ENCODE assay signal across 1 cellular context in the genomic region with DNA sequence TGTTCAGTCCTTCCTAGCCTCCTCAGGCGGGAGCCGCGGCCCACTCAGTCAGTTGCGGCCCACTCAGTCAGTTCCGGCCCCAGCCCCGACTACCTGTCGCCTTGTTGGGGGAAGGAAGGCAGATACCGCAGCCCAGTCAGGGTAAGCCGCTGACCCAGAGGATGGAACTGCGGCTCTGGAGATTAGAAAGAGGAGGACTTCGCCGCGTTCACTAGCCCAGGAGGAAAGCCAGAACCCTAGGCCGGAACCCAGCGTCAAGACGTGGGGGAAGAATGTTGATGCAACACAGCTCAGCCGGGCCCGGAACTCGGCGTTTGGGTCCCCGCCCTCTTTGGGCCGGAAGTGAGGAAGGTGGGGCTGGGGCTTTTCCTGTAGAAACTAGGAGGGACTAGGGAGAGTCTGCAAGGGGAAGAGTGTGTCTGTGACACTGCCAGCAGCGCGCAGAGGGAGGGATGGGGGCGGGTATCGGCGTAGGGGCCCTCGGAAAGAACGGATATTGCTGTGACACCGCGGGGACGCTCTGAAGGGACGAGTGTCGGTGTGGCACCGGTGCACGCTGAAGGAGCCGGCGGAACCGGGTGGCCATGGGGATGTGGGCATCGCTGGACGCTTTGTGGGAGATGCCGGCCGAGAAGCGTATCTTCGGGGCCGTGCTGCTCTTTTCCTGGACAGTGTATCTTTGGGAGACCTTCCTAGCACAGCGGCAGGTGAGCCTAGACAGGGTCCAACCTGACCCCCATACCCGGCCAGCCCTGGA.
TF ChIP-seq lines count a peak whose summit lies in the region.

A gene (plus strand): TSS at position 549 of the 757 bp plus-strand sequence. CDS start 36 bp downstream, at position 585.

TF ChIP-seq in WTC11, 78 proteins besides CTCF, POLR2A, EP300 and RAD21 (continued from another document and continues in another):
- TF ChIP-seq, protein P1, sequence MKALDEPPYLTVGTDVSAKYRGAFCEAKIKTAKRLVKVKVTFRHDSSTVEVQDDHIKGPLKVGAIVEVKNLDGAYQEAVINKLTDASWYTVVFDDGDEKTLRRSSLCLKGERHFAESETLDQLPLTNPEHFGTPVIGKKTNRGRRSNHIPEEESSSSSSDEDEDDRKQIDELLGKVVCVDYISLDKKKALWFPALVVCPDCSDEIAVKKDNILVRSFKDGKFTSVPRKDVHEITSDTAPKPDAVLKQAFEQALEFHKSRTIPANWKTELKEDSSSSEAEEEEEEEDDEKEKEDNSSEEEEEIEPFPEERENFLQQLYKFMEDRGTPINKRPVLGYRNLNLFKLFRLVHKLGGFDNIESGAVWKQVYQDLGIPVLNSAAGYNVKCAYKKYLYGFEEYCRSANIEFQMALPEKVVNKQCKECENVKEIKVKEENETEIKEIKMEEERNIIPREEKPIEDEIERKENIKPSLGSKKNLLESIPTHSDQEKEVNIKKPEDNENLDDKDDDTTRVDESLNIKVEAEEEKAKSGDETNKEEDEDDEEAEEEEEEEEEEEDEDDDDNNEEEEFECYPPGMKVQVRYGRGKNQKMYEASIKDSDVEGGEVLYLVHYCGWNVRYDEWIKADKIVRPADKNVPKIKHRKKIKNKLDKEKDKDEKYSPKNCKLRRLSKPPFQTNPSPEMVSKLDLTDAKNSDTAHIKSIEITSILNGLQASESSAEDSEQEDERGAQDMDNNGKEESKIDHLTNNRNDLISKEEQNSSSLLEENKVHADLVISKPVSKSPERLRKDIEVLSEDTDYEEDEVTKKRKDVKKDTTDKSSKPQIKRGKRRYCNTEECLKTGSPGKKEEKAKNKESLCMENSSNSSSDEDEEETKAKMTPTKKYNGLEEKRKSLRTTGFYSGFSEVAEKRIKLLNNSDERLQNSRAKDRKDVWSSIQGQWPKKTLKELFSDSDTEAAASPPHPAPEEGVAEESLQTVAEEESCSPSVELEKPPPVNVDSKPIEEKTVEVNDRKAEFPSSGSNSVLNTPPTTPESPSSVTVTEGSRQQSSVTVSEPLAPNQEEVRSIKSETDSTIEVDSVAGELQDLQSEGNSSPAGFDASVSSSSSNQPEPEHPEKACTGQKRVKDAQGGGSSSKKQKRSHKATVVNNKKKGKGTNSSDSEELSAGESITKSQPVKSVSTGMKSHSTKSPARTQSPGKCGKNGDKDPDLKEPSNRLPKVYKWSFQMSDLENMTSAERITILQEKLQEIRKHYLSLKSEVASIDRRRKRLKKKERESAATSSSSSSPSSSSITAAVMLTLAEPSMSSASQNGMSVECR (CRISPR knock-in tag; IDR thresholded peaks at IDR 0.05; ENCODE audit: borderline replicate concordance) = peak; percentile 86; the same call in 1 of the 2 replicates
- TF ChIP-seq ZNF219 (CRISPR knock-in tag; IDR thresholded peaks at IDR 0.05; ENCODE audit: borderline replicate concordance) (no peak; the same call in 1 of the 2 replicates), ZNF138 (CRISPR knock-in tag; conservative IDR thresholded peaks at IDR 0.05) (no peak), ZNF671 (CRISPR knock-in tag; IDR thresholded peaks at IDR 0.05) (no peak), ETV6 (CRISPR knock-in tag; IDR thresholded peaks at IDR 0.05) (peak; percentile 80; the same call in 1 of the 2 replicates), ZNF423 (CRISPR knock-in tag; IDR thresholded peaks at IDR 0.05) (no peak), SOX15 (CRISPR knock-in tag; IDR thresholded peaks at IDR 0.05) (no peak), ZNF121 (CRISPR knock-in tag; IDR thresholded peaks at IDR 0.05) (no peak), GABPB1 (CRISPR knock-in tag; IDR thresholded peaks at IDR 0.05) (peak; percentile 91), SMAD4 (CRISPR knock-in tag; IDR thresholded peaks at IDR 0.05) (no peak), ZNF317 (CRISPR knock-in tag; IDR thresholded peaks at IDR 0.05; ENCODE audit: borderline replicate concordance, low read depth) (no peak), NR3C1 (CRISPR knock-in tag; conservative IDR thresholded peaks at IDR 0.05; ENCODE audit: low read depth) (no peak), EMX1 (CRISPR knock-in tag; IDR thresholded peaks at IDR 0.05) (no peak), CREM (CRISPR knock-in tag; IDR thresholded peaks at IDR 0.05) (no peak; the same call in 1 of the 2 replicates), RORB (CRISPR knock-in tag; IDR thresholded peaks at IDR 0.05) (no peak), FOXK1 (CRISPR knock-in tag; IDR thresholded peaks at IDR 0.05) (peak; percentile 89), JUN (CRISPR knock-in tag; IDR thresholded peaks at IDR 0.05) (peak; percentile 58; the same call in 1 of the 2 replicates), SMAD3 (CRISPR knock-in tag; IDR thresholded peaks at IDR 0.05; ENCODE audit: borderline replicate concordance) (peak; percentile 57; the same call in 1 of the 2 replicates), MYBL2 (CRISPR knock-in tag; IDR thresholded peaks at IDR 0.05) (0 out of 2 replicates have a peak, but pooled peaks have one; percentile 23)
- TF ChIP-seq, protein P2, sequence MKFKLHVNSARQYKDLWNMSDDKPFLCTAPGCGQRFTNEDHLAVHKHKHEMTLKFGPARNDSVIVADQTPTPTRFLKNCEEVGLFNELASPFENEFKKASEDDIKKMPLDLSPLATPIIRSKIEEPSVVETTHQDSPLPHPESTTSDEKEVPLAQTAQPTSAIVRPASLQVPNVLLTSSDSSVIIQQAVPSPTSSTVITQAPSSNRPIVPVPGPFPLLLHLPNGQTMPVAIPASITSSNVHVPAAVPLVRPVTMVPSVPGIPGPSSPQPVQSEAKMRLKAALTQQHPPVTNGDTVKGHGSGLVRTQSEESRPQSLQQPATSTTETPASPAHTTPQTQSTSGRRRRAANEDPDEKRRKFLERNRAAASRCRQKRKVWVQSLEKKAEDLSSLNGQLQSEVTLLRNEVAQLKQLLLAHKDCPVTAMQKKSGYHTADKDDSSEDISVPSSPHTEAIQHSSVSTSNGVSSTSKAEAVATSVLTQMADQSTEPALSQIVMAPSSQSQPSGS (CRISPR knock-in tag; IDR thresholded peaks at IDR 0.05; ENCODE audit: borderline replicate concordance, low read depth) = no peak
- TF ChIP-seq, protein P3, sequence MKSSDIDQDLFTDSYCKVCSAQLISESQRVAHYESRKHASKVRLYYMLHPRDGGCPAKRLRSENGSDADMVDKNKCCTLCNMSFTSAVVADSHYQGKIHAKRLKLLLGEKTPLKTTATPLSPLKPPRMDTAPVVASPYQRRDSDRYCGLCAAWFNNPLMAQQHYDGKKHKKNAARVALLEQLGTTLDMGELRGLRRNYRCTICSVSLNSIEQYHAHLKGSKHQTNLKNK (CRISPR knock-in tag; IDR thresholded peaks at IDR 0.05) = no peak
- TF ChIP-seq, protein P4, sequence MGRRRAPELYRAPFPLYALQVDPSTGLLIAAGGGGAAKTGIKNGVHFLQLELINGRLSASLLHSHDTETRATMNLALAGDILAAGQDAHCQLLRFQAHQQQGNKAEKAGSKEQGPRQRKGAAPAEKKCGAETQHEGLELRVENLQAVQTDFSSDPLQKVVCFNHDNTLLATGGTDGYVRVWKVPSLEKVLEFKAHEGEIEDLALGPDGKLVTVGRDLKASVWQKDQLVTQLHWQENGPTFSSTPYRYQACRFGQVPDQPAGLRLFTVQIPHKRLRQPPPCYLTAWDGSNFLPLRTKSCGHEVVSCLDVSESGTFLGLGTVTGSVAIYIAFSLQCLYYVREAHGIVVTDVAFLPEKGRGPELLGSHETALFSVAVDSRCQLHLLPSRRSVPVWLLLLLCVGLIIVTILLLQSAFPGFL (CRISPR knock-in tag; IDR thresholded peaks at IDR 0.05; ENCODE audit: borderline replicate concordance) = peak; percentile 65; the same call in 1 of the 2 replicates
- TF ChIP-seq, protein P5, sequence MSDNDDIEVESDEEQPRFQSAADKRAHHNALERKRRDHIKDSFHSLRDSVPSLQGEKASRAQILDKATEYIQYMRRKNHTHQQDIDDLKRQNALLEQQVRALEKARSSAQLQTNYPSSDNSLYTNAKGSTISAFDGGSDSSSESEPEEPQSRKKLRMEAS (CRISPR knock-in tag; IDR thresholded peaks at IDR 0.05) = peak; percentile 85
- TF ChIP-seq, protein P6, sequence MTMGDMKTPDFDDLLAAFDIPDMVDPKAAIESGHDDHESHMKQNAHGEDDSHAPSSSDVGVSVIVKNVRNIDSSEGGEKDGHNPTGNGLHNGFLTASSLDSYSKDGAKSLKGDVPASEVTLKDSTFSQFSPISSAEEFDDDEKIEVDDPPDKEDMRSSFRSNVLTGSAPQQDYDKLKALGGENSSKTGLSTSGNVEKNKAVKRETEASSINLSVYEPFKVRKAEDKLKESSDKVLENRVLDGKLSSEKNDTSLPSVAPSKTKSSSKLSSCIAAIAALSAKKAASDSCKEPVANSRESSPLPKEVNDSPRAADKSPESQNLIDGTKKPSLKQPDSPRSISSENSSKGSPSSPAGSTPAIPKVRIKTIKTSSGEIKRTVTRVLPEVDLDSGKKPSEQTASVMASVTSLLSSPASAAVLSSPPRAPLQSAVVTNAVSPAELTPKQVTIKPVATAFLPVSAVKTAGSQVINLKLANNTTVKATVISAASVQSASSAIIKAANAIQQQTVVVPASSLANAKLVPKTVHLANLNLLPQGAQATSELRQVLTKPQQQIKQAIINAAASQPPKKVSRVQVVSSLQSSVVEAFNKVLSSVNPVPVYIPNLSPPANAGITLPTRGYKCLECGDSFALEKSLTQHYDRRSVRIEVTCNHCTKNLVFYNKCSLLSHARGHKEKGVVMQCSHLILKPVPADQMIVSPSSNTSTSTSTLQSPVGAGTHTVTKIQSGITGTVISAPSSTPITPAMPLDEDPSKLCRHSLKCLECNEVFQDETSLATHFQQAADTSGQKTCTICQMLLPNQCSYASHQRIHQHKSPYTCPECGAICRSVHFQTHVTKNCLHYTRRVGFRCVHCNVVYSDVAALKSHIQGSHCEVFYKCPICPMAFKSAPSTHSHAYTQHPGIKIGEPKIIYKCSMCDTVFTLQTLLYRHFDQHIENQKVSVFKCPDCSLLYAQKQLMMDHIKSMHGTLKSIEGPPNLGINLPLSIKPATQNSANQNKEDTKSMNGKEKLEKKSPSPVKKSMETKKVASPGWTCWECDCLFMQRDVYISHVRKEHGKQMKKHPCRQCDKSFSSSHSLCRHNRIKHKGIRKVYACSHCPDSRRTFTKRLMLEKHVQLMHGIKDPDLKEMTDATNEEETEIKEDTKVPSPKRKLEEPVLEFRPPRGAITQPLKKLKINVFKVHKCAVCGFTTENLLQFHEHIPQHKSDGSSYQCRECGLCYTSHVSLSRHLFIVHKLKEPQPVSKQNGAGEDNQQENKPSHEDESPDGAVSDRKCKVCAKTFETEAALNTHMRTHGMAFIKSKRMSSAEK (CRISPR knock-in tag; IDR thresholded peaks at IDR 0.05; ENCODE audit: borderline replicate concordance) = no peak
- TF ChIP-seq, protein P7, sequence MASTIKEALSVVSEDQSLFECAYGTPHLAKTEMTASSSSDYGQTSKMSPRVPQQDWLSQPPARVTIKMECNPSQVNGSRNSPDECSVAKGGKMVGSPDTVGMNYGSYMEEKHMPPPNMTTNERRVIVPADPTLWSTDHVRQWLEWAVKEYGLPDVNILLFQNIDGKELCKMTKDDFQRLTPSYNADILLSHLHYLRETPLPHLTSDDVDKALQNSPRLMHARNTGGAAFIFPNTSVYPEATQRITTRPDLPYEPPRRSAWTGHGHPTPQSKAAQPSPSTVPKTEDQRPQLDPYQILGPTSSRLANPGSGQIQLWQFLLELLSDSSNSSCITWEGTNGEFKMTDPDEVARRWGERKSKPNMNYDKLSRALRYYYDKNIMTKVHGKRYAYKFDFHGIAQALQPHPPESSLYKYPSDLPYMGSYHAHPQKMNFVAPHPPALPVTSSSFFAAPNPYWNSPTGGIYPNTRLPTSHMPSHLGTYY (CRISPR knock-in tag; IDR thresholded peaks at IDR 0.05) = no peak
- TF ChIP-seq, protein P8, sequence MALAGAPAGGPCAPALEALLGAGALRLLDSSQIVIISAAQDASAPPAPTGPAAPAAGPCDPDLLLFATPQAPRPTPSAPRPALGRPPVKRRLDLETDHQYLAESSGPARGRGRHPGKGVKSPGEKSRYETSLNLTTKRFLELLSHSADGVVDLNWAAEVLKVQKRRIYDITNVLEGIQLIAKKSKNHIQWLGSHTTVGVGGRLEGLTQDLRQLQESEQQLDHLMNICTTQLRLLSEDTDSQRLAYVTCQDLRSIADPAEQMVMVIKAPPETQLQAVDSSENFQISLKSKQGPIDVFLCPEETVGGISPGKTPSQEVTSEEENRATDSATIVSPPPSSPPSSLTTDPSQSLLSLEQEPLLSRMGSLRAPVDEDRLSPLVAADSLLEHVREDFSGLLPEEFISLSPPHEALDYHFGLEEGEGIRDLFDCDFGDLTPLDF (CRISPR knock-in tag; IDR thresholded peaks at IDR 0.05) = no peak
- TF ChIP-seq, protein P9, sequence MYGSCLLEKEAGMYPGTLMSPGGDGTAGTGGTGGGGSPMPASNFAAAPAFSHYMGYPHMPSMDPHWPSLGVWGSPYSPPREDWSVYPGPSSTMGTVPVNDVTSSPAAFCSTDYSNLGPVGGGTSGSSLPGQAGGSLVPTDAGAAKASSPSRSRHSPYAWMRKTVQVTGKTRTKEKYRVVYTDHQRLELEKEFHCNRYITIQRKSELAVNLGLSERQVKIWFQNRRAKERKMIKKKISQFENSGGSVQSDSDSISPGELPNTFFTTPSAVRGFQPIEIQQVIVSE (CRISPR knock-in tag; IDR thresholded peaks at IDR 0.05; ENCODE audit: borderline replicate concordance) = no peak
- TF ChIP-seq, protein P10, sequence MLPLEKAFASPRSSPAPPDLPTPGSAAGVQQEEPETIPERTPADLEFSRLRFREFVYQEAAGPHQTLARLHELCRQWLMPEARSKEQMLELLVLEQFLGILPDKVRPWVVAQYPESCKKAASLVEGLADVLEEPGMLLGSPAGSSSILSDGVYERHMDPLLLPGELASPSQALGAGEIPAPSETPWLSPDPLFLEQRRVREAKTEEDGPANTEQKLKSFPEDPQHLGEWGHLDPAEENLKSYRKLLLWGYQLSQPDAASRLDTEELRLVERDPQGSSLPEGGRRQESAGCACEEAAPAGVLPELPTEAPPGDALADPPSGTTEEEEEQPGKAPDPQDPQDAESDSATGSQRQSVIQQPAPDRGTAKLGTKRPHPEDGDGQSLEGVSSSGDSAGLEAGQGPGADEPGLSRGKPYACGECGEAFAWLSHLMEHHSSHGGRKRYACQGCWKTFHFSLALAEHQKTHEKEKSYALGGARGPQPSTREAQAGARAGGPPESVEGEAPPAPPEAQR (CRISPR knock-in tag; IDR thresholded peaks at IDR 0.05) = no peak
- TF ChIP-seq, protein P11, sequence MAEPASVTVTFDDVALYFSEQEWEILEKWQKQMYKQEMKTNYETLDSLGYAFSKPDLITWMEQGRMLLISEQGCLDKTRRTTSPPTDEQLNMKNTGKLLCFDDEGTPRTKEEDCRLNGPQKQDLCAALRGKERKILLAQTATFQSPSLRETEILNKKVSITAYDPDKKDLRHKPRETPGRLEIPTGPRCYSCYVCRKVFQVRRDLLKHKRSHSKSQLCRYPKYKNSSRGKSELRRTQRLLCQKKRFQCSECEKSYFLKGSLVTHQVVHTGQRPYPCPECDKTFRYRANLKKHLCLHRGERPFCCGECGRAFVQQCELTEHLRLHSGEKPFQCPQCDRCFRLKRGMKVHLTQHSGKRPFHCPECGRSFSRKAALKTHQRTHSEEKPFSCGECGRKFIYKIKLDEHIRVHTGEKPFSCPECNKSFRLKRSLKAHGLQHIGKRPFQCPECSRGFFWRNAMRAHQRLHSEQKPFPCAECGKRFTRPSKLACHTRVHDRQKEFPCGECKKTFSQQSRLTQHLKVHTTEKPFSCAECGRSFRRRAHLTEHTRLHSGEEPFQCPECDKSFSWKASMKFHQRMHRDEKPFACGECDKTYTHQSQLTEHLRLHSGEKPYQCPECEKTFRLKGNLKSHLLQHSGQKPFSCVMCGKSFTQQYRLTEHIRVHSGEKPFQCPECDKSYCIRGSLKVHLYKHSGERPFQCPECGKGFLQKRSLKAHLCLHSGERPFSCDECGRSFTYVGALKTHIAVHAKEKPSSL (CRISPR knock-in tag; conservative IDR thresholded peaks at IDR 0.05) = no peak
- TF ChIP-seq, protein P12, sequence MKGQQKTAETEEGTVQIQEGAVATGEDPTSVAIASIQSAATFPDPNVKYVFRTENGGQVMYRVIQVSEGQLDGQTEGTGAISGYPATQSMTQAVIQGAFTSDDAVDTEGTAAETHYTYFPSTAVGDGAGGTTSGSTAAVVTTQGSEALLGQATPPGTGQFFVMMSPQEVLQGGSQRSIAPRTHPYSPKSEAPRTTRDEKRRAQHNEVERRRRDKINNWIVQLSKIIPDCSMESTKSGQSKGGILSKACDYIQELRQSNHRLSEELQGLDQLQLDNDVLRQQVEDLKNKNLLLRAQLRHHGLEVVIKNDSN (CRISPR knock-in tag; IDR thresholded peaks at IDR 0.05) = no peak; the same call in 1 of the 2 replicates
